15 cellular contexts compared by ENCODE assay signal in genomic region chr12:5395443-5396401, GRCh38. TPM values are rescaled to one million over a fixed set of nuclear protein-coding genes. Genes with fewer than 3 reads are reported as not detected.
A peak's percentile ranks its signal among the peaks of the same experiment; 100 is the strongest.
DNase-seq lines count a peak whose midpoint lies in the region; ATAC-seq and TF ChIP-seq lines count a peak whose summit lies in the region.
"Had no signal": no experiment of that assay in that cellular context is flagged by ENCODE, and none has a peak within 500 bp of the region (broad histone marks: within the 10 kb centered on the region; RNA-seq: fewer than 3 reads in every experiment).

No MANE protein-coding gene starts in this region.

- no peaks in the 10 kb centered on the region for H3K4me1 ChIP-seq in heart left ventricle
- H3K4me1 ChIP-seq: tibial nerve had no signal

- H3K4me3 ChIP-seq in heart left ventricle: no peak overlapping the region
- H3K4me3 ChIP-seq: tibial nerve had no signal

- H3K27ac ChIP-seq in heart left ventricle: no peak overlapping the region
- H3K27ac ChIP-seq: tibial nerve had no signal

- DNase-seq in DMS53 treated with DMSO at 0.1 percent for 48 hours (lab: John Stamatoyannopoulos, UW; ENCODE audit: unreplicated experiment) (peak; percentile 97), NCI-H1417 treated with DMSO at 0.1 percent for 48 hours (lab: John Stamatoyannopoulos, UW) (peak; percentile 65), NCI-H82 (lab: John Stamatoyannopoulos, UW) (peak; percentile 75), left kidney (ENCODE audit: low read depth, low spot score) (peak; percentile 85), T-helper 2 cell (no peak), heart left ventricle (no peak)
- DNase-seq: activated CD4-positive, alpha-beta T cell treated with anti-CD3 and anti-CD28 coated beads for 48 hours; activated T-cell treated with anti-CD3 and anti-CD28 coated beads for 4 hours; Calu3; SHP77 treated with DMSO at 0.1 percent for 48 hours; stimulated activated CD4-positive, alpha-beta T cell treated with anti-CD3 and anti-CD28 coated beads, Interleukin-4, amount 100 ng/mL, for 4 hours had no signal

- H3K9me3 ChIP-seq in heart left ventricle: no peaks in the 10 kb centered on the region
- H3K9me3 ChIP-seq: tibial nerve had no signal

- no peak for TF ChIP-seq POLR2A in heart left ventricle (IDR thresholded peaks at IDR 0.05)

- H3K36me3 ChIP-seq in heart left ventricle: no peaks in the 10 kb centered on the region
- H3K36me3 ChIP-seq: tibial nerve had no signal

- TF ChIP-seq CTCF in heart left ventricle (IDR thresholded peaks at IDR 0.05): no peak

- intact Hi-C loops in heart left ventricle (cut with DNase I): no loop called here

- ATAC-seq in HG03108 (IDR thresholded peaks at IDR 0.05; ENCODE audit: unreplicated experiment) (no peak), heart left ventricle (no peak), GM19467 (IDR thresholded peaks at IDR 0.05; ENCODE audit: unreplicated experiment) (no peak)

- 23 to 33% (median 25%) methylated on average over 15 of the region's 15 CpGs for WGBS in heart left ventricle, 4 donors

- H3K27me3 ChIP-seq in heart left ventricle: peaks cover 0 to 34% (median 0%) of the 10 kb centered on the region in 9 donors
- H3K27me3 ChIP-seq: tibial nerve had no signal

RNA-seq across cellular contexts. Expression of gene NTF3, which starts 36.2 kb away (rescaled TPM):
- total RNA-seq in heart left ventricle: 1 to 10 TPM in 2 of 9 donors, under 1 TPM in 7; 0.26 to 1.7 (median 0.63) TPM
- 1 to 10 TPM in 1 of 2 donors, under 1 TPM in 1; 0.35 to 1.1 TPM for polyA plus RNA-seq in heart left ventricle
- total RNA-seq: Calu3, mononuclear cell had no signal

Comparison
In these comparisons a context has a peak if more than half of its experiments do, and no peak if none do; other contexts are left out.
1. DNase-seq: peak in DMS53 treated with DMSO at 0.1 percent for 48 hours (single experiment), NCI-H1417 treated with DMSO at 0.1 percent for 48 hours (single experiment), NCI-H82 (single experiment) and left kidney (single experiment); none in T-helper 2 cell (0 of 5) and heart left ventricle (0 of 5).